ENCODE assay signal across 10 cellular contexts in the genomic region with DNA sequence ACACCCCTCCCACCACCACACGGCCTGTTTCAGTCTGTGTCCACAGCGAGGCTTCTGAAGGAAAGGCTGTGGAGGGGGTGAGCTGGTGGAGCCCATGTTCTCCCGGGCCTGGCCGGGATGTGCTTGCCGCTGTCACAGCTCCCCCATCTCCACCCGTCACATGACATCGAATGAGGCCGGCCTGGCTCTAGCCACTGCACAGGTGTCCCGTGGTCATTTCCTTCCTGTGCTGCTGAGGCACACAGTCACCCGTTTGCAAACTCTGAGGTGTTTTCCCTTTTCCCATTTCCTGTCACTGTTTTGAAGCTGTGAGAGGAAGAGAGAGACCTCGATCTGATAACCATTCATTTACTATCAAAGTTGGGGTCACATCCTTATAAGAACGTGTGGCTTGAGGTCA. TPM values are rescaled to one million over a fixed set of nuclear protein-coding genes. Genes with fewer than 3 reads are reported as not detected.
DNase-seq lines count a peak whose midpoint lies in the region; ATAC-seq and TF ChIP-seq lines count a peak whose summit lies in the region.
"Had no signal": no experiment of that assay in that cellular context is flagged by ENCODE, and none has a peak within 500 bp of the region (broad histone marks: within the 10 kb centered on the region; RNA-seq: fewer than 3 reads in every experiment).

No MANE protein-coding gene starts in this region.

- H3K4me1 Mint-ChIP-seq in activated naive CD4-positive, alpha-beta T cell treated with anti-CD3 and anti-CD28 coated beads, Interleukin-2, amount 10 ng/mL, durations not matched to agents 7 days and 5 days: peaks cover 53% of the 10 kb centered on the region
- peaks cover 53% of the 10 kb centered on the region for H3K4me1 Mint-ChIP-seq in stimulated activated naive CD8-positive, alpha-beta T cell treated with anti-CD3 and anti-CD28 coated beads, Interleukin-15, amount 100 ng/mL, for 72 hours

- H3K27ac ChIP-seq in VCaP (peak overlapping the region; percentile 3; the same call in 1 of the 2 replicates), left ventricle myocardium inferior (replicated peaks) (peak overlapping the region; percentile 75)

- intact Hi-C loops in left ventricle myocardium inferior (cut with micrococcal nuclease): no loop called here

- H3K27me3 Mint-ChIP-seq in activated naive CD4-positive, alpha-beta T cell treated with anti-CD3 and anti-CD28 coated beads, Interleukin-2, amount 10 ng/mL, durations not matched to agents 7 days and 5 days: no peaks in the 10 kb centered on the region
- no peaks in the 10 kb centered on the region for H3K27me3 Mint-ChIP-seq in stimulated activated naive CD8-positive, alpha-beta T cell treated with anti-CD3 and anti-CD28 coated beads, Interleukin-15, amount 100 ng/mL, for 72 hours

- H3K9me3 Mint-ChIP-seq in activated naive CD4-positive, alpha-beta T cell treated with anti-CD3 and anti-CD28 coated beads, Interleukin-2, amount 10 ng/mL, durations not matched to agents 7 days and 5 days: no peaks in the 10 kb centered on the region
- no peaks in the 10 kb centered on the region for H3K9me3 Mint-ChIP-seq in stimulated activated naive CD8-positive, alpha-beta T cell treated with anti-CD3 and anti-CD28 coated beads, Interleukin-15, amount 100 ng/mL, for 72 hours
- H3K9me3 Mint-ChIP-seq: neural crest cell had no signal

- H3K4me3 Mint-ChIP-seq in activated naive CD4-positive, alpha-beta T cell treated with anti-CD3 and anti-CD28 coated beads, Interleukin-2, amount 10 ng/mL, durations not matched to agents 7 days and 5 days: no peak overlapping the region
- peak overlapping the region; percentile 56 to 73 for H3K4me3 Mint-ChIP-seq in stimulated activated naive CD8-positive, alpha-beta T cell treated with anti-CD3 and anti-CD28 coated beads, Interleukin-15, amount 100 ng/mL, for 72 hours
- H3K4me3 Mint-ChIP-seq: neural crest cell had no signal

- peak; percentile 61 for DNase-seq in activated naive CD4-positive, alpha-beta T cell treated with anti-CD3 and anti-CD28 coated beads, Interleukin-2, amount 10 ng/mL, durations not matched to agents 7 days and 5 days
- DNase-seq in activated naive CD4-positive, alpha-beta T cell treated with Interleukin-2 at 50 U/mL for 16 hours: no peak
- DNase-seq in left ventricle myocardium inferior (peak; percentile 27), activated gamma-delta T cell (lab: John Stamatoyannopoulos, UW) (no peak)
- peak; percentile 17 to 55 for DNase-seq in stimulated activated naive CD8-positive, alpha-beta T cell treated with anti-CD3 and anti-CD28 coated beads, Interleukin-15, amount 100 ng/mL, for 72 hours
- DNase-seq: NCI-H1105 treated with DMSO at 0.1 percent for 48 hours had no signal

- H3K4me1 ChIP-seq in left ventricle myocardium inferior: peaks cover 32% of the 10 kb centered on the region

- TF ChIP-seq CTCF in VCaP (conservative IDR thresholded peaks at IDR 0.05) (no peak), left ventricle myocardium inferior (IDR thresholded peaks at IDR 0.05; ENCODE audit: borderline replicate concordance) (no peak)

- peak; percentile 64 for ATAC-seq in stimulated activated naive CD8-positive, alpha-beta T cell treated with anti-CD3 and anti-CD28 coated beads, Interleukin-15, amount 100 ng/mL, for 72 hours
- no peak for ATAC-seq in HG03460 (IDR thresholded peaks at IDR 0.05; ENCODE audit: unreplicated experiment)
- ATAC-seq in HG02885 (IDR thresholded peaks at IDR 0.05; ENCODE audit: poor library complexity, unreplicated experiment): no peak

- H3K36me3 Mint-ChIP-seq in activated naive CD4-positive, alpha-beta T cell treated with anti-CD3 and anti-CD28 coated beads, Interleukin-2, amount 10 ng/mL, durations not matched to agents 7 days and 5 days: no peaks in the 10 kb centered on the region

- no peaks in the 10 kb centered on the region for H3K9me3 ChIP-seq in left ventricle myocardium inferior (replicated peaks)

- H3K4me3 ChIP-seq in left ventricle myocardium inferior: no peak overlapping the region

- CTCF ChIA-PET in activated naive CD4-positive, alpha-beta T cell treated with anti-CD3 and anti-CD28 coated beads, Interleukin-2, amount 10 ng/mL, durations not matched to agents 7 days and 5 days (lab: Charles Lee): interaction anchor here (1.4 kb wide), 1 partner anchor 12 kb away, joined by 6 read pairs; no protein-coding TSS in a partner anchor

- H3K36me3 ChIP-seq in left ventricle myocardium inferior: no peaks in the 10 kb centered on the region

- H3K27me3 ChIP-seq in left ventricle myocardium inferior (ENCODE audit: low read depth): peaks cover 21% of the 10 kb centered on the region

- H3K27ac Mint-ChIP-seq in activated naive CD4-positive, alpha-beta T cell treated with anti-CD3 and anti-CD28 coated beads, Interleukin-2, amount 10 ng/mL, durations not matched to agents 7 days and 5 days: peak overlapping the region; percentile 82
- H3K27ac Mint-ChIP-seq in stimulated activated naive CD8-positive, alpha-beta T cell treated with anti-CD3 and anti-CD28 coated beads, Interleukin-15, amount 100 ng/mL, for 72 hours: peak overlapping the region; percentile 91 to 96

RNA-seq across cellular contexts. Expression of a gene that starts 55.7 kb away (rescaled TPM):
- 19.5 TPM for total RNA-seq in left ventricle myocardium inferior

Comparison
In these comparisons a context has a peak if more than half of its experiments do, and no peak if none do; other contexts are left out.
1. DNase-seq: peak in activated naive CD4-positive, alpha-beta T cell treated with anti-CD3 and anti-CD28 coated beads, Interleukin-2, amount 10 ng/mL, durations not matched to agents 7 days and 5 days (single experiment), left ventricle myocardium inferior (single experiment) and stimulated activated naive CD8-positive, alpha-beta T cell treated with anti-CD3 and anti-CD28 coated beads, Interleukin-15, amount 100 ng/mL, for 72 hours (2 of 2); none in activated naive CD4-positive, alpha-beta T cell treated with Interleukin-2 at 50 U/mL for 16 hours (single experiment) and activated gamma-delta T cell (single experiment).